Comparison of ENCODE assay signal across 1 cellular context in genomic region chr6:28923318-28924102, GRCh38.
TF ChIP-seq lines count a peak whose summit lies in the region.

Gene TRIM27 (minus strand): TSS chr6:28923985. CDS start chr6:28923632, 353 bp downstream.

TF ChIP-seq in GM12878, 131 proteins besides CTCF, POLR2A, EP300 and RAD21 (continued from another document and continues in another):
- TF ChIP-seq ZBTB40 (IDR thresholded peaks at IDR 0.05; ENCODE audit: borderline replicate concordance) (peak; percentile 66; the same call in 1 of the 2 replicates), NBN (IDR thresholded peaks at IDR 0.05) (no peak), ZNF207 (IDR thresholded peaks at IDR 0.05; ENCODE audit: borderline replicate concordance) (peak; percentile 59; the same call in 1 of the 2 replicates), SP1 (IDR thresholded peaks at IDR 0.05; ENCODE audit: low read depth, low read length) (peak; percentile 47), ETV6 (conservative IDR thresholded peaks at IDR 0.05 in 1 of 2, IDR thresholded peaks at IDR 0.05 in 1 of 2; ENCODE audit: borderline replicate concordance in 1 of 2, low read depth in 1 of 2) (no peak), YY1 (IDR thresholded peaks at IDR 0.05; ENCODE audit: low read depth, low read length) (peak; percentile 7; the same call in 1 of the 2 replicates), BACH1 (IDR thresholded peaks at IDR 0.05; ENCODE audit: borderline replicate concordance) (no peak; the same call in 1 of the 2 replicates), CBX5 (IDR thresholded peaks at IDR 0.05; ENCODE audit: low read depth) (0 out of 2 replicates have a peak, but pooled peaks have one; percentile 15), POLR2AphosphoS5 (IDR thresholded peaks at IDR 0.05; ENCODE audit: low read length) (peak; percentile 88), POU2F2 (IDR thresholded peaks at IDR 0.05; ENCODE audit: borderline replicate concordance, low read depth, low read length) (no peak), STAT1 (conservative IDR thresholded peaks at IDR 0.05) (no peak), SUPT20H (IDR thresholded peaks at IDR 0.05; ENCODE audit: borderline replicate concordance, control insufficient read depth, low read depth, low read length) (no peak), PBX3 (IDR thresholded peaks at IDR 0.05; ENCODE audit: insufficient replicate concordance, low read depth, low read length) (no peak), RFX5 (IDR thresholded peaks at IDR 0.05; ENCODE audit: low read depth, low read length) (no peak), ZBTB33 (IDR thresholded peaks at IDR 0.05) (no peak), RELA (IDR thresholded peaks at IDR 0.05; ENCODE audit: borderline replicate concordance, partially characterized antibody) (no peak), PML (IDR thresholded peaks at IDR 0.05; ENCODE audit: low read length) (peak; percentile 91), HDAC2 (IDR thresholded peaks at IDR 0.05) (no peak), EGR1 (IDR thresholded peaks at IDR 0.05; ENCODE audit: borderline replicate concordance in 1 of 2, low read depth in 2 of 2, low read length in 2 of 2) (peak; percentile 68 to 70), MYB (IDR thresholded peaks at IDR 0.05; ENCODE audit: borderline replicate concordance, low read depth, low read length) (no peak), E2F8 (IDR thresholded peaks at IDR 0.05; ENCODE audit: low read depth, partially characterized antibody) (no peak), TBL1XR1 (IDR thresholded peaks at IDR 0.05; ENCODE audit: low read depth, low read length) (no peak), MEF2A (IDR thresholded peaks at IDR 0.05; ENCODE audit: insufficient read depth, low read depth, low read length) (no peak), IRF4 (IDR thresholded peaks at IDR 0.05; ENCODE audit: low read depth, low read length) (no peak), TARDBP (IDR thresholded peaks at IDR 0.05; ENCODE audit: borderline replicate concordance) (no peak), YBX1 (IDR thresholded peaks at IDR 0.05) (no peak), ZNF592 (IDR thresholded peaks at IDR 0.05) (no peak), BRCA1 (IDR thresholded peaks at IDR 0.05; ENCODE audit: low read depth, low read length) (no peak), NR2F1 (conservative IDR thresholded peaks at IDR 0.05) (peak; percentile 61; the same call in 1 of the 2 replicates), MXI1 (IDR thresholded peaks at IDR 0.05; ENCODE audit: low read depth, low read length) (peak; percentile 91), BCL11A (IDR thresholded peaks at IDR 0.05; ENCODE audit: low read depth, low read length) (no peak), NFYA (IDR thresholded peaks at IDR 0.05; ENCODE audit: borderline replicate concordance, low read depth, low read length) (no peak), KAT2A (conservative IDR thresholded peaks at IDR 0.05; ENCODE audit: control insufficient read depth, low read depth, low read length) (no peak)
- TF ChIP-seq, protein P1, sequence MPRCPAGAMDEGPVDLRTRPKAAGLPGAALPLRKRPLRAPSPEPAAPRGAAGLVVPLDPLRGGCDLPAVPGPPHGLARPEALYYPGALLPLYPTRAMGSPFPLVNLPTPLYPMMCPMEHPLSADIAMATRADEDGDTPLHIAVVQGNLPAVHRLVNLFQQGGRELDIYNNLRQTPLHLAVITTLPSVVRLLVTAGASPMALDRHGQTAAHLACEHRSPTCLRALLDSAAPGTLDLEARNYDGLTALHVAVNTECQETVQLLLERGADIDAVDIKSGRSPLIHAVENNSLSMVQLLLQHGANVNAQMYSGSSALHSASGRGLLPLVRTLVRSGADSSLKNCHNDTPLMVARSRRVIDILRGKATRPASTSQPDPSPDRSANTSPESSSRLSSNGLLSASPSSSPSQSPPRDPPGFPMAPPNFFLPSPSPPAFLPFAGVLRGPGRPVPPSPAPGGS (IDR thresholded peaks at IDR 0.05; ENCODE audit: borderline replicate concordance, insufficient read depth, low read depth, low read length, poor library complexity, severe bottlenecking), result no peak
- TF ChIP-seq, protein P2, sequence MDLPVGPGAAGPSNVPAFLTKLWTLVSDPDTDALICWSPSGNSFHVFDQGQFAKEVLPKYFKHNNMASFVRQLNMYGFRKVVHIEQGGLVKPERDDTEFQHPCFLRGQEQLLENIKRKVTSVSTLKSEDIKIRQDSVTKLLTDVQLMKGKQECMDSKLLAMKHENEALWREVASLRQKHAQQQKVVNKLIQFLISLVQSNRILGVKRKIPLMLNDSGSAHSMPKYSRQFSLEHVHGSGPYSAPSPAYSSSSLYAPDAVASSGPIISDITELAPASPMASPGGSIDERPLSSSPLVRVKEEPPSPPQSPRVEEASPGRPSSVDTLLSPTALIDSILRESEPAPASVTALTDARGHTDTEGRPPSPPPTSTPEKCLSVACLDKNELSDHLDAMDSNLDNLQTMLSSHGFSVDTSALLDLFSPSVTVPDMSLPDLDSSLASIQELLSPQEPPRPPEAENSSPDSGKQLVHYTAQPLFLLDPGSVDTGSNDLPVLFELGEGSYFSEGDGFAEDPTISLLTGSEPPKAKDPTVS (IDR thresholded peaks at IDR 0.05; ENCODE audit: low read depth, low read length), result no peak
- TF ChIP-seq, protein P3, sequence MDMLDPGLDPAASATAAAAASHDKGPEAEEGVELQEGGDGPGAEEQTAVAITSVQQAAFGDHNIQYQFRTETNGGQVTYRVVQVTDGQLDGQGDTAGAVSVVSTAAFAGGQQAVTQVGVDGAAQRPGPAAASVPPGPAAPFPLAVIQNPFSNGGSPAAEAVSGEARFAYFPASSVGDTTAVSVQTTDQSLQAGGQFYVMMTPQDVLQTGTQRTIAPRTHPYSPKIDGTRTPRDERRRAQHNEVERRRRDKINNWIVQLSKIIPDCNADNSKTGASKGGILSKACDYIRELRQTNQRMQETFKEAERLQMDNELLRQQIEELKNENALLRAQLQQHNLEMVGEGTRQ (IDR thresholded peaks at IDR 0.05; ENCODE audit: borderline replicate concordance, low read depth, low read length), result no peak
- TF ChIP-seq, protein P4, sequence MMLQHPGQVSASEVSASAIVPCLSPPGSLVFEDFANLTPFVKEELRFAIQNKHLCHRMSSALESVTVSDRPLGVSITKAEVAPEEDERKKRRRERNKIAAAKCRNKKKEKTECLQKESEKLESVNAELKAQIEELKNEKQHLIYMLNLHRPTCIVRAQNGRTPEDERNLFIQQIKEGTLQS (IDR thresholded peaks at IDR 0.05; ENCODE audit: borderline replicate concordance, extremely low read depth, low read depth, low read length), result no peak
